8 cellular contexts compared by ENCODE assay signal in genomic region chr16:67170168-67170947, GRCh38. TPM values are rescaled to one million over a fixed set of nuclear protein-coding genes. Genes with fewer than 3 reads are reported as not detected.
A peak's percentile ranks its signal among the peaks of the same experiment; 100 is the strongest.
DNase-seq lines count a peak whose midpoint lies in the region; ATAC-seq and TF ChIP-seq lines count a peak whose summit lies in the region.

NOL3 (plus strand) TSS chr16:67170538.

- no peaks in the 10 kb centered on the region for H3K9me3 ChIP-seq in lower lobe of right lung

- H3K27ac ChIP-seq in lower lobe of right lung (peak within 1 kb of the TSS; percentile 91), substantia nigra (ENCODE audit: low read depth, low read length, poor library complexity, severe bottlenecking) (peak within 1 kb of the TSS; percentile 74)

- peak; percentile 53 for DNase-seq in DMS79 (lab: John Stamatoyannopoulos, UW)
- DNase-seq in KBM-7, result peak; percentile 68
- DNase-seq in T-cell, result no peak
- no peak for DNase-seq in effector memory CD8-positive, alpha-beta T cell
- DNase-seq in lower lobe of right lung, result peak; percentile 88
- DNase-seq in substantia nigra (lab: John Stamatoyannopoulos, UW), result peak in 45 of 49 donors; percentile 29 to 81 (median 62)
- no peak for DNase-seq in SKM-1 treated with dmso at 0.1 percent for 144 hours (lab: John Stamatoyannopoulos, UW; ENCODE audit: unreplicated experiment)

- intact Hi-C loops in lower lobe of right lung (cut with DNase I), result no loop called here

- peaks cover 12% of the 10 kb centered on the region for H3K27me3 ChIP-seq in lower lobe of right lung (ENCODE audit: low read depth)

- in situ Hi-C loops in KBM-7 (cut with MboI; ENCODE audit: low pct_unique_long_range_greater_than_20kb, low sequenced_read_pairs), result no loop called here

- peak within 1 kb of the TSS; percentile 41 to 75 (median 57) for H3K4me3 Mint-ChIP-seq in T-cell
- H3K4me3 Mint-ChIP-seq in effector memory CD8-positive, alpha-beta T cell, result peak within 1 kb of the TSS; percentile 72 to 75

- CTCF ChIA-PET in T-cell (lab: Charles Lee), result interaction anchor here in 1 of 2 donors (0.6 kb wide), 1 partner anchor 226 kb away, joined by 3 read pairs; no protein-coding TSS in a partner anchor

- no peaks in the 10 kb centered on the region for H3K9me3 Mint-ChIP-seq in T-cell
- H3K9me3 Mint-ChIP-seq in effector memory CD8-positive, alpha-beta T cell, result no peaks in the 10 kb centered on the region

- peaks cover 65% of the 10 kb centered on the region for H3K4me1 ChIP-seq in lower lobe of right lung

- H3K4me1 Mint-ChIP-seq in T-cell, result peaks cover 24 to 51% (median 25%) of the 10 kb centered on the region in 3 donors
- peaks cover 27 to 30% of the 10 kb centered on the region in 2 donors for H3K4me1 Mint-ChIP-seq in effector memory CD8-positive, alpha-beta T cell (ENCODE audit: low read depth in 2 of 2)

- peaks cover 52 to 73% of the 10 kb centered on the region in 2 donors for H3K27me3 Mint-ChIP-seq in T-cell
- peaks cover 31 to 62% of the 10 kb centered on the region in 2 donors for H3K27me3 Mint-ChIP-seq in effector memory CD8-positive, alpha-beta T cell

- H3K36me3 ChIP-seq in lower lobe of right lung, result peaks cover 13% of the 10 kb centered on the region

- no peaks in the 10 kb centered on the region for H3K36me3 Mint-ChIP-seq in T-cell
- peaks cover 5% of the 10 kb centered on the region for H3K36me3 Mint-ChIP-seq in effector memory CD8-positive, alpha-beta T cell (ENCODE audit: insufficient read depth)

- TF ChIP-seq CTCF in lower lobe of right lung (IDR thresholded peaks at IDR 0.05), result no peak

- ATAC-seq in GM21390 (IDR thresholded peaks at IDR 0.05; ENCODE audit: unreplicated experiment) (peak; percentile 40), T-cell (replicated peaks in 1 of 4) (no peak), lower lobe of right lung (peak; percentile 79 to 81)
- no peak for ATAC-seq in effector memory CD8-positive, alpha-beta T cell (replicated peaks)

- POLR2A ChIA-PET in T-cell (lab: Charles Lee), result no interaction called here

- peak within 1 kb of the TSS; percentile 62 for H3K4me3 ChIP-seq in lower lobe of right lung

- H3K27ac Mint-ChIP-seq in T-cell, result peak within 1 kb of the TSS in 1 of 2 donors; percentile 48
- H3K27ac Mint-ChIP-seq in effector memory CD8-positive, alpha-beta T cell, result no peak within 1 kb of the TSS

RNA-seq across cellular contexts. Expression of gene NOL3, which starts in this region (rescaled TPM):
- 1 to 10 TPM; 2.1 to 8.0 (median 5.2) TPM for total RNA-seq in T-cell
- total RNA-seq in lower lobe of right lung, result 55.6 TPM

Comparison
In these comparisons a context has a peak if more than half of its experiments do, and no peak if none do; other contexts are left out.
1. DNase-seq: peak in DMS79 (single experiment), KBM-7 (single experiment), lower lobe of right lung (single experiment) and substantia nigra (45 of 49); none in T-cell (0 of 34), effector memory CD8-positive, alpha-beta T cell (0 of 3) and SKM-1 treated with dmso at 0.1 percent for 144 hours (single experiment).
2. ATAC-seq: peak in GM21390 (single experiment) and lower lobe of right lung (2 of 2); none in T-cell (0 of 4) and effector memory CD8-positive, alpha-beta T cell (single experiment).